In the genomic region with DNA sequence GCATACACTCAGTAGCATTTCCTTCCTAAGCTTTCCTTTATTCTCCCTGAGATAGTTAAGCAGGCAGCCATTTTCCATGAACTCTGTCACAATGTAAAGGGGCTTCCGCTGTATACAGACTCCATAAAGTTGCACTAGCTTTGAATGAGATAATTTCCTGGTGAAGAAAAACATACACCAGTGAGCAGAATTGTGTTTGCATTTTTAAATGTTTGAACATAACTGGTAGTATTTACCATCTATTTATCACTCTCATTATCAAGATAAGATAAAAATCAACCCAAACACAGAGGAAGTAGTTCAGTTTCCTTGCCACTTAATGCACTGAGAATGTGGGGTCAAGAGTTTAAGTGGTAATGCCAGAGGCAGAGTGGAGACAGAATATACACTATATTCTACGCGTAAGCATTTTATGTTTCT, we compare ENCODE assay signal across 16 cellular contexts. TPM values are rescaled to one million over a fixed set of nuclear protein-coding genes. Genes with fewer than 3 reads are reported as not detected.
DNase-seq lines count a peak whose midpoint lies in the region; ATAC-seq and TF ChIP-seq lines count a peak whose summit lies in the region.
"Had no signal": no experiment of that assay in that cellular context is flagged by ENCODE, and none has a peak within 500 bp of the region (broad histone marks: within the 10 kb centered on the region; RNA-seq: fewer than 3 reads in every experiment).

No MANE protein-coding gene starts in this region.

- no peaks in the 10 kb centered on the region for H3K36me3 Mint-ChIP-seq in neural progenitor cell

- no peaks in the 10 kb centered on the region for H3K9me3 Mint-ChIP-seq in neural progenitor cell
- H3K9me3 Mint-ChIP-seq: activated T-helper 2 cell treated with anti-CD3 and anti-CD28 coated beads, Interferon-gamma antibody, Interleukin-2, Interleukin-4, amounts not matched to agents 10 μg/mL and 5 μg/mL and 100 μg/mL, durations not matched to agents 14 hours and 24 hours and 36 hours had no signal

- no peak for ATAC-seq in GM19035 (IDR thresholded peaks at IDR 0.05; ENCODE audit: unreplicated experiment)

- no peaks in the 10 kb centered on the region for H3K79me2 ChIP-seq in neural progenitor cell (ENCODE audit: low read depth)

- peak overlapping the region; percentile 14 for H2AFZ ChIP-seq in neural progenitor cell (replicated peaks)

- H3K4me1 ChIP-seq in neural progenitor cell = no peaks in the 10 kb centered on the region

- H3K27ac ChIP-seq in epithelial cell of prostate (peak overlapping the region; percentile 3), neural progenitor cell (no peak overlapping the region), coronary artery (no peak overlapping the region)
- H3K27ac ChIP-seq: neutrophil had no signal

- H3K36me3 ChIP-seq in neural progenitor cell (no peaks in the 10 kb centered on the region), MG63 (no peaks in the 10 kb centered on the region)
- H3K36me3 ChIP-seq: neutrophil had no signal

- H4K20me1 ChIP-seq in neural progenitor cell (ENCODE audit: low read depth) = no peaks in the 10 kb centered on the region

- H3K9ac ChIP-seq in neural progenitor cell = no peak overlapping the region

- no peak overlapping the region for H3K4me2 ChIP-seq in neural progenitor cell

- no peak overlapping the region for H3K27ac Mint-ChIP-seq in neural progenitor cell
- H3K27ac Mint-ChIP-seq: activated T-helper 2 cell treated with anti-CD3 and anti-CD28 coated beads, Interferon-gamma antibody, Interleukin-2, Interleukin-4, amounts not matched to agents 10 μg/mL and 5 μg/mL and 100 μg/mL, durations not matched to agents 14 hours and 24 hours and 36 hours had no signal

- DNase-seq in ELR (ENCODE audit: low read depth) (peak; percentile 88), NCI-H460 (ENCODE audit: extremely low read depth, low read depth) (peak; percentile 46), epithelial cell of prostate (ENCODE audit: low read depth, low spot score) (no peak), neural progenitor cell (ENCODE audit: low spot score) (no peak), coronary artery (ENCODE audit: low spot score) (no peak), MG63 (no peak), NCI-H774 (lab: John Stamatoyannopoulos, UW) (no peak)
- DNase-seq: activated CD4-positive, alpha-beta T cell treated with anti-CD3 and anti-CD28 coated beads for 4 hours; cortex of kidney; DMS79; IMR-90; NCI-H446; stimulated activated CD4-positive, alpha-beta T cell treated with anti-CD3 and anti-CD28 coated beads, Interleukin-4, amount 100 ng/mL, for 4 hours had no signal

- H3K27me3 ChIP-seq in neural progenitor cell (no peaks in the 10 kb centered on the region), MG63 (no peaks in the 10 kb centered on the region)
- H3K27me3 ChIP-seq: neutrophil had no signal

- TF ChIP-seq CTCF in neural progenitor cell (IDR thresholded peaks at IDR 0.05) (no peak), coronary artery (IDR thresholded peaks at IDR 0.05) (no peak)

- no peaks in the 10 kb centered on the region for H3F3A ChIP-seq in neural progenitor cell (ENCODE audit: low read depth)

- H3K27me3 Mint-ChIP-seq in neural progenitor cell (ENCODE audit: insufficient read depth, low read depth) = no peaks in the 10 kb centered on the region

- H3K4me3 Mint-ChIP-seq in neural progenitor cell = no peak overlapping the region

- H3K9me3 ChIP-seq in neural progenitor cell (ENCODE audit: low read depth) (no peaks in the 10 kb centered on the region), MG63 (no peaks in the 10 kb centered on the region)
- H3K9me3 ChIP-seq: neutrophil had no signal

- H3K4me1 Mint-ChIP-seq in neural progenitor cell = no peaks in the 10 kb centered on the region

- no peak overlapping the region for H3K4me3 ChIP-seq in neural progenitor cell
- H3K4me3 ChIP-seq in coronary artery = no peak overlapping the region
- no peak overlapping the region for H3K4me3 ChIP-seq in MG63

RNA-seq across cellular contexts. Expression of a gene that starts 54.1 kb away (rescaled TPM):
- total RNA-seq in NCI-H460 (2014; rRNA removed; shearing (Covaris generic)) = 2.5 TPM in 2 replicates
- polyA plus RNA-seq in NCI-H460 (2014; cell fraction: nucleus; rRNA removed) = 0.97 and 2.2 TPM in 2 replicates
- not detected in 2 replicates for total RNA-seq in neural progenitor cell (ENCODE audit: low replicate concordance)
- not detected in 2 replicates for total RNA-seq in MG63 (2014; rRNA removed; shearing (Covaris generic); ENCODE audit: low replicate concordance)
- total RNA-seq: IMR-90 had no signal
- polyA plus RNA-seq: IMR-90 had no signal

Comparison
In these comparisons a context has a peak if more than half of its experiments do, and no peak if none do; other contexts are left out.
1. DNase-seq: peak in ELR (single experiment) and NCI-H460 (single experiment); none in epithelial cell of prostate (single experiment), neural progenitor cell (single experiment), coronary artery (single experiment), MG63 (single experiment) and NCI-H774 (single experiment).